In genomic region chr1:153566414-153567371, GRCh38 we compare ENCODE assay signal across 1 cellular context.
TF ChIP-seq lines count a peak whose summit lies in the region.

No MANE protein-coding gene starts in this region.

TF ChIP-seq in WTC11, 78 proteins besides CTCF, POLR2A, EP300 and RAD21 (continued from another document):
- TF ChIP-seq ZBTB43 (CRISPR knock-in tag; IDR thresholded peaks at IDR 0.05), result no peak
